ENCODE assay signal across 8 cellular contexts in genomic region chr4:151099976-151100417, GRCh38. TPM values are rescaled to one million over a fixed set of nuclear protein-coding genes. Genes with fewer than 3 reads are reported as not detected.
A peak's percentile ranks its signal among the peaks of the same experiment; 100 is the strongest.
DNase-seq lines count a peak whose midpoint lies in the region; ATAC-seq and TF ChIP-seq lines count a peak whose summit lies in the region.

No MANE protein-coding gene starts in this region.

- H3K4me1 Mint-ChIP-seq in nephron progenitor cell: peaks cover 25% of the 10 kb centered on the region

- peaks cover 46% of the 10 kb centered on the region for H3K36me3 Mint-ChIP-seq in nephron progenitor cell (ENCODE audit: low read depth)

- H3K4me3 Mint-ChIP-seq in nephron progenitor cell: peak overlapping the region; percentile 100

- H3K27me3 ChIP-seq in esophagus squamous epithelium: no peaks in the 10 kb centered on the region

- peaks cover 5 to 45% (median 18%) of the 10 kb centered on the region in 3 donors for H3K36me3 ChIP-seq in esophagus squamous epithelium

- H3K27ac Mint-ChIP-seq in nephron progenitor cell: peak overlapping the region; percentile 100

- 0% methylated on average over 5 to 13 of the region's 13 CpGs for WGBS in esophagus squamous epithelium, 2 donors

- H3K27me3 Mint-ChIP-seq in nephron progenitor cell (ENCODE audit: low read depth, poor library complexity): peaks cover 10% of the 10 kb centered on the region

- intact Hi-C loops in esophagus squamous epithelium (cut with DNase I): no loop called here

- H3K9me3 Mint-ChIP-seq in nephron progenitor cell: no peaks in the 10 kb centered on the region

- TF ChIP-seq CTCF in esophagus squamous epithelium (IDR thresholded peaks at IDR 0.05) (no peak), nephron progenitor cell (IDR thresholded peaks at IDR 0.05) (no peak)

- DNase-seq in Ammon's horn (ENCODE audit: low spot score) (peak; percentile 61), SW480 (ENCODE audit: low spot score) (peak; percentile 19), esophagus squamous epithelium (lab: John Stamatoyannopoulos, UW) (no peak), nephron progenitor cell (no peak), SHP77 (lab: John Stamatoyannopoulos, UW) (no peak), CD1c-positive myeloid dendritic cell (ENCODE audit: extremely low spot score) (no peak)
- DNase-seq in stimulated activated naive CD4-positive, alpha-beta T cell (lab: John Stamatoyannopoulos, UW): no peak

- peak overlapping the region; percentile 88 to 98 (median 93) for H3K27ac ChIP-seq in esophagus squamous epithelium

- H3K4me3 ChIP-seq in esophagus squamous epithelium: peak overlapping the region; percentile 58 to 98 (median 76)

- no peaks in the 10 kb centered on the region for H3K9me3 ChIP-seq in esophagus squamous epithelium

- peaks cover 8 to 36% (median 17%) of the 10 kb centered on the region in 3 donors for H3K4me1 ChIP-seq in esophagus squamous epithelium

- peak; percentile 5 for ATAC-seq in GM19467 (IDR thresholded peaks at IDR 0.05; ENCODE audit: unreplicated experiment)

- no peak for TF ChIP-seq POLR2A in esophagus squamous epithelium (IDR thresholded peaks at IDR 0.05)

RNA-seq across cellular contexts. Expression of gene RPS3A, which starts 0.6 kb away (rescaled TPM):
- 1,000 to 10,000 TPM; 1,844 to 5,619 (median 2,960) TPM for total RNA-seq in esophagus squamous epithelium

Comparison
In these comparisons a context has a peak if more than half of its experiments do, and no peak if none do; other contexts are left out.
1. DNase-seq: peak in Ammon's horn (single experiment) and SW480 (single experiment); none in esophagus squamous epithelium (single experiment), nephron progenitor cell (single experiment), SHP77 (0 of 2), CD1c-positive myeloid dendritic cell (single experiment) and stimulated activated naive CD4-positive, alpha-beta T cell (0 of 6).